ENCODE assay signal across 2 cellular contexts in genomic region chr18:22185298-22185697, GRCh38.
TF ChIP-seq lines count a peak whose summit lies in the region.

No MANE protein-coding gene starts in this region.

TF ChIP-seq in liver, 16 proteins besides CTCF, POLR2A, EP300 and RAD21 (continued from another document):
- TF ChIP-seq FOXA1 (IDR thresholded peaks at IDR 0.05) = no peak
- no peak for TF ChIP-seq HNF4A (conservative IDR thresholded peaks at IDR 0.05)
- TF ChIP-seq REST (IDR thresholded peaks at IDR 0.05) = no peak
- no peak for TF ChIP-seq MAX (IDR thresholded peaks at IDR 0.05)
- no peak for TF ChIP-seq YY1 (IDR thresholded peaks at IDR 0.05)
- no peak for TF ChIP-seq SP1 (IDR thresholded peaks at IDR 0.05)

TF ChIP-seq in HepG2, 621 proteins besides CTCF, POLR2A, EP300 and RAD21 (continued from another document):
- TF ChIP-seq CSRNP1 (CRISPR knock-in tag; IDR thresholded peaks at IDR 0.05) (no peak), RELA (CRISPR knock-in tag; IDR thresholded peaks at IDR 0.05) (no peak), ZNF709 (CRISPR knock-in tag; IDR thresholded peaks at IDR 0.05) (no peak), ZBTB14 (CRISPR knock-in tag; IDR thresholded peaks at IDR 0.05) (no peak), HCFC1 (IDR thresholded peaks at IDR 0.05; ENCODE audit: low read depth, low read length) (no peak), ZNF276 (CRISPR knock-in tag; IDR thresholded peaks at IDR 0.05; ENCODE audit: low read depth) (no peak), SUZ12 (IDR thresholded peaks at IDR 0.05; ENCODE audit: low read depth, low read length) (no peak), TFAP4 (IDR thresholded peaks at IDR 0.05; ENCODE audit: borderline replicate concordance, low read depth) (no peak)
TF ChIP-seq in HepG2: peak in this region for 0.
